8 cellular contexts compared by ENCODE assay signal in genomic region chr9:35664531-35665470, GRCh38. TPM values are rescaled to one million over a fixed set of nuclear protein-coding genes. Genes with fewer than 3 reads are reported as not detected.
DNase-seq lines count a peak whose midpoint lies in the region; ATAC-seq and TF ChIP-seq lines count a peak whose summit lies in the region.

Gene ARHGEF39, minus strand, starts transcription at chr9:35665195. Its CDS starts 26 bp downstream, at chr9:35665169.

- peak; percentile 66 for DNase-seq in NCI-H1048 (lab: John Stamatoyannopoulos, UW)
- peak; percentile 77 for DNase-seq in SKM-1 (lab: John Stamatoyannopoulos, UW; ENCODE audit: unreplicated experiment)
- peak; percentile 79 to 91 (median 84) for DNase-seq in adrenal gland
- peak; percentile 80 for DNase-seq in left ventricle myocardium inferior
- DNase-seq in posterior vena cava (ENCODE audit: low spot score), result peak; percentile 93

- TF ChIP-seq POLR2A in adrenal gland (IDR thresholded peaks at IDR 0.05), result peak; percentile 35 to 36

- H3K27ac ChIP-seq in adrenal gland, result peak within 1 kb of the TSS in 3 of 5 donors; percentile 20 to 46 (median 44)
- peak within 1 kb of the TSS; percentile 67 for H3K27ac ChIP-seq in left ventricle myocardium inferior (replicated peaks)

- peak within 1 kb of the TSS in 2 of 4 donors; percentile 47 to 64 for H3K4me3 ChIP-seq in adrenal gland
- peak within 1 kb of the TSS; percentile 69 for H3K4me3 ChIP-seq in left ventricle myocardium inferior

- intact Hi-C loops in adrenal gland (cut with DNase I), result loop anchor here in 1 of 2 donors (5.0 kb wide), 2 partner anchors 32 to 68 kb away; partner anchors contain the start of genes CREB3 and TLN1
- intact Hi-C loops in left ventricle myocardium inferior (cut with micrococcal nuclease), result no loop called here
- intact Hi-C loops in posterior vena cava (cut with DNase I), result loop anchor here in 1 of 2 donors (5.0 to 10.0 kb wide), 2 partner anchors 62 to 150 kb away; partner anchors contain the start of genes HINT2 and SPAG8

- H3K9me3 ChIP-seq in adrenal gland (replicated peaks in 1 of 3) (no peaks in the 10 kb centered on the region), left ventricle myocardium inferior (replicated peaks) (no peaks in the 10 kb centered on the region)

- peak; percentile 28; the same call in 1 of the 3 replicates for TF ChIP-seq CTCF in GM12872 (IDR thresholded peaks at IDR 0.05; ENCODE audit: insufficient read depth, low read depth, low read length)
- TF ChIP-seq CTCF in adrenal gland (IDR thresholded peaks at IDR 0.05), result peak in 2 of 6 experiments; percentile 4 to 19
- peak; percentile 34 for TF ChIP-seq CTCF in left ventricle myocardium inferior (IDR thresholded peaks at IDR 0.05; ENCODE audit: borderline replicate concordance)

- H3K36me3 ChIP-seq in adrenal gland (replicated peaks in 1 of 2), result peaks cover 0 to 3% of the 10 kb centered on the region in 2 donors
- peaks cover 12% of the 10 kb centered on the region for H3K36me3 ChIP-seq in left ventricle myocardium inferior

- ATAC-seq in HG02571 (IDR thresholded peaks at IDR 0.05; ENCODE audit: unreplicated experiment), result peak; percentile 57
- ATAC-seq in GM21526 (IDR thresholded peaks at IDR 0.05; ENCODE audit: low FRiP score, unreplicated experiment), result no peak

- H3K27me3 ChIP-seq in adrenal gland, result no peaks in the 10 kb centered on the region
- H3K27me3 ChIP-seq in left ventricle myocardium inferior (ENCODE audit: low read depth), result no peaks in the 10 kb centered on the region

- 5 to 26% (median 10%) methylated on average over 18 to 58 of the region's 58 CpGs for WGBS in adrenal gland, 4 donors

- H3K4me1 ChIP-seq in adrenal gland (replicated peaks in 1 of 2) (peaks cover 12 to 30% of the 10 kb centered on the region in 2 donors), left ventricle myocardium inferior (peaks cover 40% of the 10 kb centered on the region)

RNA-seq across cellular contexts. Expression of gene ARHGEF39, which starts in this region (rescaled TPM):
- total RNA-seq in adrenal gland (10 to 100 TPM in 1 of 8 donors, 1 to 10 TPM in 2, under 1 TPM in 5; 0.42 to 18.4 (median 0.95) TPM), left ventricle myocardium inferior (0.27 TPM), posterior vena cava (under 1 TPM; 0.29 to 0.46 TPM)
- 1 to 10 TPM; 1.2 to 4.0 (median 1.5) TPM for polyA plus RNA-seq in adrenal gland

Comparison
In these comparisons a context has a peak if more than half of its experiments do, and no peak if none do; other contexts are left out.
1. Peak in DNase-seq, H3K4me3 ChIP-seq and H3K27ac ChIP-seq in left ventricle myocardium inferior; RNA of the gene not detected or under 1 TPM.
2. Peak in DNase-seq in posterior vena cava; RNA of the gene not detected or under 1 TPM.